7 cellular contexts compared by ENCODE assay signal in genomic region chr6:108260126-108260808, GRCh38. TPM values are rescaled to one million over a fixed set of nuclear protein-coding genes. Genes with fewer than 3 reads are reported as not detected.
DNase-seq lines count a peak whose midpoint lies in the region; TF ChIP-seq lines count a peak whose summit lies in the region.

No MANE protein-coding gene starts in this region.

- H3K4me3 Mint-ChIP-seq in activated CD4-positive, alpha-beta memory T cell treated with anti-CD3 and anti-CD28 coated beads for 36 hours = peak overlapping the region; percentile 79

- intact Hi-C loops in activated CD4-positive, alpha-beta memory T cell treated with anti-CD3 and anti-CD28 coated beads for 36 hours (cut with micrococcal nuclease) = loop anchor here (2.0 to 10.0 kb wide), 6 partner anchors 143 to 835 kb away; partner anchors contain the start of genes CEP57L1, SEC63 and SESN1
- intact Hi-C loops in testis (cut with DNase I; ENCODE audit: low total_unique reads) = no loop called here

- peak overlapping the region; percentile 98 to 100 for H3K27ac ChIP-seq in testis

- peaks cover 21% of the 10 kb centered on the region for H3K4me1 Mint-ChIP-seq in activated CD4-positive, alpha-beta memory T cell treated with anti-CD3 and anti-CD28 coated beads for 36 hours (ENCODE audit: low read depth)

- H3K4me3 ChIP-seq in GM12875 (ENCODE audit: low read depth, low read length) (peak overlapping the region; percentile 68), mononuclear cell (ENCODE audit: low read length) (peak overlapping the region; percentile 96), testis (peak overlapping the region; percentile 95 to 97)

- H3K9me3 ChIP-seq in mononuclear cell (ENCODE audit: low read depth, low read length) (no peaks in the 10 kb centered on the region), testis (no peaks in the 10 kb centered on the region)

- no peaks in the 10 kb centered on the region for H3K9me3 Mint-ChIP-seq in activated CD4-positive, alpha-beta memory T cell treated with anti-CD3 and anti-CD28 coated beads for 36 hours

- H3K36me3 Mint-ChIP-seq in activated CD4-positive, alpha-beta memory T cell treated with anti-CD3 and anti-CD28 coated beads for 36 hours = no peaks in the 10 kb centered on the region

- H3K27me3 Mint-ChIP-seq in activated CD4-positive, alpha-beta memory T cell treated with anti-CD3 and anti-CD28 coated beads for 36 hours = no peaks in the 10 kb centered on the region

- TF ChIP-seq POLR2A in erythroblast (IDR thresholded peaks at IDR 0.05; ENCODE audit: low read length) = peak; percentile 59
- TF ChIP-seq POLR2A in testis (IDR thresholded peaks at IDR 0.05) = no peak

- 0 to 1% methylated on average over 16 to 28 of the region's 29 CpGs for WGBS in testis, 2 donors

- POLR2A ChIA-PET in HEK293T (lab: Yijun Ruan, JAX) = interaction anchor here (0.6 to 2.0 kb wide), 9 partner anchors 19 to 588 kb away, joined by 3 to 18 read pairs (median 4); partner anchors contain the start of genes AFG1L and ARMC2
- POLR2A ChIA-PET in activated CD4-positive, alpha-beta memory T cell treated with anti-CD3 and anti-CD28 coated beads for 36 hours (lab: Charles Lee) = interaction anchor here (1.1 to 1.9 kb wide), 3 partner anchors 36 to 299 kb away, joined by 4 to 26 read pairs (median 4); partner anchors contain the start of gene AFG1L

- no peaks in the 10 kb centered on the region for H3K27me3 ChIP-seq in mononuclear cell (ENCODE audit: insufficient read depth, low read length)
- no peaks in the 10 kb centered on the region for H3K27me3 ChIP-seq in testis

- no peak for TF ChIP-seq CTCF in GM12875 (IDR thresholded peaks at IDR 0.05; ENCODE audit: borderline replicate concordance, insufficient read depth, low read depth, low read length)
- TF ChIP-seq CTCF in testis (IDR thresholded peaks at IDR 0.05) = no peak

- peaks cover 48% of the 10 kb centered on the region for H3K4me1 ChIP-seq in mononuclear cell (ENCODE audit: insufficient read depth, low read length)
- H3K4me1 ChIP-seq in testis = peaks cover 29% of the 10 kb centered on the region

- peak; percentile 27 for DNase-seq in HEK293T (ENCODE audit: extremely low spot score)
- DNase-seq in NCI-H1105 (lab: John Stamatoyannopoulos, UW) = peak; percentile 31
- DNase-seq in activated CD4-positive, alpha-beta memory T cell treated with anti-CD3 and anti-CD28 coated beads for 36 hours = peak; percentile 45
- DNase-seq in erythroblast (lab: John Stamatoyannopoulos, UW) = peak; percentile 88 to 90
- peak; percentile 68 for DNase-seq in testis

- H3K27ac Mint-ChIP-seq in activated CD4-positive, alpha-beta memory T cell treated with anti-CD3 and anti-CD28 coated beads for 36 hours = peak overlapping the region; percentile 88

- CTCF ChIA-PET in HEK293T (lab: Yijun Ruan, JAX) = no interaction called here
- CTCF ChIA-PET in activated CD4-positive, alpha-beta memory T cell treated with anti-CD3 and anti-CD28 coated beads for 36 hours (lab: Charles Lee) = interaction anchor here (0.7 to 4.0 kb wide), 8 partner anchors 34 to 750 kb away, joined by 3 to 23 read pairs (median 4); partner anchors contain the start of gene AFG1L

- H3K36me3 ChIP-seq in testis (ENCODE audit: low read depth, missing control alignments) = no peaks in the 10 kb centered on the region

TF ChIP-seq in HEK293T, 16 proteins besides CTCF, POLR2A, EP300 and RAD21:
- no peak for TF ChIP-seq FOXA1 (IDR thresholded peaks at IDR 0.05)
- TF ChIP-seq ELF4 (IDR thresholded peaks at IDR 0.05) = no peak
- TF ChIP-seq FOXM1 (IDR thresholded peaks at IDR 0.05; ENCODE audit: borderline replicate concordance) = no peak
- TF ChIP-seq L3MBTL2 (conservative IDR thresholded peaks at IDR 0.05) = no peak
- TF ChIP-seq NFRKB (IDR thresholded peaks at IDR 0.05) = no peak
- no peak for TF ChIP-seq BHLHE40 (IDR thresholded peaks at IDR 0.05; ENCODE audit: borderline replicate concordance)
- TF ChIP-seq PKNOX1 (IDR thresholded peaks at IDR 0.05) = no peak
- TF ChIP-seq FOXK2 (IDR thresholded peaks at IDR 0.05) = no peak
- TF ChIP-seq SUZ12 (IDR thresholded peaks at IDR 0.05) = no peak
- TF ChIP-seq TARDBP (IDR thresholded peaks at IDR 0.05) = no peak

RNA-seq across cellular contexts. Expression of gene SNX3, which starts 0.6 kb away (rescaled TPM):
- total RNA-seq in activated CD4-positive, alpha-beta memory T cell treated with anti-CD3 and anti-CD28 coated beads for 36 hours = 10 to 100 TPM; 78.6 to 80.4 TPM
- total RNA-seq in mononuclear cell (140 TPM), testis (100 to 1,000 TPM; 125 to 139 TPM)
- polyA plus RNA-seq in testis (ENCODE audit: insufficient read depth, low read depth, low replicate concordance) = 252 TPM

RNA-seq across cellular contexts. Expression of gene AFG1L, which starts 34.6 kb away (rescaled TPM):
- total RNA-seq in activated CD4-positive, alpha-beta memory T cell treated with anti-CD3 and anti-CD28 coated beads for 36 hours = 1 to 10 TPM; 5.3 to 6.3 TPM
- total RNA-seq in mononuclear cell (3.0 TPM), testis (10 to 100 TPM in 1 of 2 donors, 1 to 10 TPM in 1; 9.2 to 11.7 TPM)
- polyA plus RNA-seq in testis (ENCODE audit: insufficient read depth, low read depth, low replicate concordance) = 43.0 TPM

Comparison
In these comparisons a context has a peak if more than half of its experiments do, and no peak if none do; other contexts are left out.
1. Peak in every context shown above with its lines: DNase-seq, H3K4me3 ChIP-seq and H3K27ac ChIP-seq.
2. DNase-seq: peak in every context shown above with its lines; median percentile 89 in erythroblast; 68 in testis; 45 in activated CD4-positive, alpha-beta memory T cell treated with anti-CD3 and anti-CD28 coated beads for 36 hours; 31 in NCI-H1105; 27 in HEK293T.